In the genomic region with DNA sequence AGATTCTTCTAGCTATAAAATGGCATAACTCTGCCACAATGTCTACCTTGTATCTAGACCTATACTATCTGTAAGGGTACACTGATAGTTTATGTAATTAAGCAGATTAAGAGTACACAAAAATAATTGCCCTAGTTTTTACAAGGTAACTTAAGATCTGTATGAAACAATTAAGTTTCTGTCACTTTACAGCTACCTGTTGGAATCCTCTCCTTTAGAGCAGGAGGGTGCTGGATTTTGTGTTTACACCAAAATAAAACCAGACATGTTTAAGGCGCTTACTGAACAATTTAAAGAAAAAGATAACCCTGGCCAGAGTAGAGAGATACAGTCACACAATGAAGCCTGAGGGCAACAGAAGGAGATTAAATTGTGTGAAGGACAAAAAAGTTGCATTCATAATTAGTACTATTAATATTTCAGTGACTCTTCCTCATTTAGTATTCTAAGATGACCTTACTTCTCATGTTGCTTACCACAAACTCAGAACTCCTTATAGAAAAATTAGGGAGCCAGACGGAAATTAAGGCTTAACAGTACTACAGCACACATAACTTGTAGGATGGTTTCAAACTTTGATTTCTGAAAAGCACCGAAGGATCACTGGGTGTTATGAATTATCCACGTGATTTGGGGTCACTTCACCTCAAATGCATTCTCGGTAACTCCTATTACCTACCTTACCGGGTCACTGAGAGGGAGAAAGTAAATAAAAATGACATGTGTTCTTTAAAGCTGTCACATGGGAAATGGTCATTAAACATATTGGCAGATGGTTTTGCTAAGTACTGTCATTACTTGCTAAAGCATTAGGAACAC, we compare ENCODE assay signal across 8 cellular contexts. TPM values are rescaled to one million over a fixed set of nuclear protein-coding genes. Genes with fewer than 3 reads are reported as not detected.
A peak's percentile ranks its signal among the peaks of the same experiment; 100 is the strongest.
DNase-seq lines count a peak whose midpoint lies in the region; ATAC-seq and TF ChIP-seq lines count a peak whose summit lies in the region.

No MANE protein-coding gene starts in this region.

- TF ChIP-seq POLR2A in suprapubic skin (IDR thresholded peaks at IDR 0.05), result no peak

- POLR2A ChIA-PET in activated CD4-positive, alpha-beta memory T cell treated with anti-CD3 and anti-CD28 coated beads for 36 hours (lab: Charles Lee), result interaction anchor here (0.7 to 4.3 kb wide), 15 partner anchors 21 to 397 kb away, joined by 3 to 44 read pairs (median 6); a partner anchor contains a TSS

- WGBS in suprapubic skin, result 11% methylated on average over 6 of the region's 6 CpGs

- H3K27ac Mint-ChIP-seq in activated CD4-positive, alpha-beta memory T cell treated with anti-CD3 and anti-CD28 coated beads for 36 hours, result peak overlapping the region; percentile 97

- H3K4me3 Mint-ChIP-seq in activated CD4-positive, alpha-beta memory T cell treated with anti-CD3 and anti-CD28 coated beads for 36 hours, result peak overlapping the region; percentile 90

- H3K4me1 ChIP-seq in iPS-20b (ENCODE audit: insufficient read depth, low read length) (peaks cover 10% of the 10 kb centered on the region), suprapubic skin (peaks cover 24% of the 10 kb centered on the region)

- peak overlapping the region; percentile 82 for H3K27ac ChIP-seq in 22Rv1
- H3K27ac ChIP-seq in iPS-20b (ENCODE audit: low read length), result no peak overlapping the region
- H3K27ac ChIP-seq in suprapubic skin, result peak overlapping the region; percentile 99

- no peaks in the 10 kb centered on the region for H3K9me3 Mint-ChIP-seq in activated CD4-positive, alpha-beta memory T cell treated with anti-CD3 and anti-CD28 coated beads for 36 hours

- TF ChIP-seq EP300 in suprapubic skin (IDR thresholded peaks at IDR 0.05), result no peak

- H3K36me3 Mint-ChIP-seq in activated CD4-positive, alpha-beta memory T cell treated with anti-CD3 and anti-CD28 coated beads for 36 hours, result peaks cover 42% of the 10 kb centered on the region

- CTCF ChIA-PET in activated CD4-positive, alpha-beta memory T cell treated with anti-CD3 and anti-CD28 coated beads for 36 hours (lab: Charles Lee), result interaction anchor here (0.6 to 2.9 kb wide), 10 partner anchors 24 to 400 kb away, joined by 3 to 10 read pairs (median 6); no protein-coding TSS in a partner anchor

- intact Hi-C loops in activated CD4-positive, alpha-beta memory T cell treated with anti-CD3 and anti-CD28 coated beads for 36 hours (cut with micrococcal nuclease), result loop anchor here (1.0 to 10.0 kb wide), 17 partner anchors 12 to 1070 kb away; a partner anchor contains a TSS

- ATAC-seq in GM18868 (IDR thresholded peaks at IDR 0.05; ENCODE audit: unreplicated experiment), result peak; percentile 45
- peak; percentile 35 for ATAC-seq in HG03135 (IDR thresholded peaks at IDR 0.05; ENCODE audit: unreplicated experiment)

- H3K4me3 ChIP-seq in iPS-20b (ENCODE audit: low read length), result peak overlapping the region; percentile 78
- peak overlapping the region; percentile 98 for H3K4me3 ChIP-seq in suprapubic skin

- peak overlapping the region; percentile 94 for H3K9ac ChIP-seq in iPS-20b (ENCODE audit: low read depth, low read length)

- no peaks in the 10 kb centered on the region for H3K27me3 Mint-ChIP-seq in activated CD4-positive, alpha-beta memory T cell treated with anti-CD3 and anti-CD28 coated beads for 36 hours

- no peak for DNase-seq in activated CD4-positive, alpha-beta memory T cell treated with anti-CD3 and anti-CD28 coated beads for 36 hours
- DNase-seq in suprapubic skin (ENCODE audit: low spot score in 2 of 2), result no peak
- no peak for DNase-seq in effector CD8-positive, alpha-beta T cell (lab: John Stamatoyannopoulos, UW)
- DNase-seq in NCI-H2227 (lab: John Stamatoyannopoulos, UW; ENCODE audit: unreplicated experiment), result no peak

- H3K9me3 ChIP-seq in iPS-20b (ENCODE audit: insufficient read depth, low read depth, low read length) (no peaks in the 10 kb centered on the region), suprapubic skin (no peaks in the 10 kb centered on the region)

- H3K4me1 Mint-ChIP-seq in activated CD4-positive, alpha-beta memory T cell treated with anti-CD3 and anti-CD28 coated beads for 36 hours (ENCODE audit: low read depth), result peaks cover 54% of the 10 kb centered on the region

- H3K36me3 ChIP-seq in iPS-20b (ENCODE audit: insufficient read depth, low read depth, low read length) (peaks cover 33% of the 10 kb centered on the region), suprapubic skin (peaks cover 10% of the 10 kb centered on the region)

- no peak for TF ChIP-seq CTCF in 22Rv1 (IDR thresholded peaks at IDR 0.05)
- no peak for TF ChIP-seq CTCF in suprapubic skin (IDR thresholded peaks at IDR 0.05)

- H3K27me3 ChIP-seq in iPS-20b (ENCODE audit: insufficient read depth, low read length), result no peaks in the 10 kb centered on the region
- no peaks in the 10 kb centered on the region for H3K27me3 ChIP-seq in suprapubic skin

RNA-seq across cellular contexts. Expression of a gene that starts 1.0 kb away (rescaled TPM):
- 100 to 1,000 TPM; 215 to 218 TPM for total RNA-seq in activated CD4-positive, alpha-beta memory T cell treated with anti-CD3 and anti-CD28 coated beads for 36 hours
- total RNA-seq in suprapubic skin, result 10 to 100 TPM; 63.1 to 82.6 (median 67.4) TPM
